ENCODE assay signal across 21 cellular contexts in the genomic region with DNA sequence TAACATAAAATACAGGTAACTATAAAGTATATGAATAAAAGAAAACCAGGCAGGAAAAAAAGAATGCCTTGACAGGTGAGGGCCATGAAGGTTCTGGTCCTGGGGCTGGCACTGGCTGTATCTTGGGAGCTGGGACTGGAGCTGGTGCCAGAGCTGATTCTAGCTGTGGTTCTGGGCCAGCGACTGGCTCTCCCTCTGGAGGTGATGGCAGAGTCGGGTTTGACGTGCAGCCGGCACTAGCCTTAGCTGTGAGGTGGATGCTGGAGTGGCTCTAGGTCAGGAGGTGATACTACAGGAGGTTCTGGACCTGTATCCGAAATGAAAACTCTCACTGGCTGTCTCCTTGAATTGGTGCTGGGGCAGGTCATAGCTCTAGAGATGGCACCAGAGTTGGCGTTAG. TPM values are rescaled to one million over a fixed set of nuclear protein-coding genes. Genes with fewer than 3 reads are reported as not detected.
"Had no signal": no experiment of that assay in that cellular context is flagged by ENCODE, and none has a peak within 500 bp of the region (broad histone marks: within the 10 kb centered on the region; RNA-seq: fewer than 3 reads in every experiment).

No MANE protein-coding gene starts in this region.

- H3K27me3 ChIP-seq: adrenal gland, body of pancreas had no signal

- H3K4me3 ChIP-seq: adrenal gland, body of pancreas, esophagus muscularis mucosa, gastrocnemius medialis had no signal

- H3K27ac ChIP-seq: adrenal gland, body of pancreas, esophagus muscularis mucosa, foreskin keratinocyte, gastrocnemius medialis, WERI-Rb-1 had no signal

- H3K9me3 ChIP-seq: adrenal gland, body of pancreas, esophagus muscularis mucosa, gastrocnemius medialis had no signal

- DNase-seq: cortex of kidney, T1000 had no signal

- H3K36me3 ChIP-seq: adrenal gland, esophagus muscularis mucosa, gastrocnemius medialis, WERI-Rb-1 had no signal

- H3K4me1 ChIP-seq: adrenal gland, body of pancreas, foreskin keratinocyte, gastrocnemius medialis had no signal

RNA-seq across cellular contexts. Expression of a gene that starts 22.3 kb away (rescaled TPM):
- total RNA-seq: activated B cell treated with CpG ODN at 0.5 μM for 24 hours; activated CD8-positive, alpha-beta memory T cell treated with anti-CD3 and anti-CD28 coated beads for 36 hours; activated CD8-positive, alpha-beta memory T cell treated with anti-CD3 and anti-CD28 coated beads, Interleukin-2, amount 10 ng/mL, durations not matched to agents 7 days and 5 days; activated CD8-positive, alpha-beta T cell treated with anti-CD3 and anti-CD28 coated beads, Interleukin-2, amount 10 ng/mL, durations not matched to agents 7 days and 5 days; activated naive CD4-positive, alpha-beta T cell treated with anti-CD3 and anti-CD28 coated beads for 36 hours; activated naive CD8-positive, alpha-beta T cell treated with anti-CD3 and anti-CD28 coated beads for 36 hours; activated T-helper 1 cell treated with anti-CD3 and anti-CD28 coated beads, Interleukin-12 subunit alpha, Interleukin-12 subunit beta, Interleukin-2, Interleukin-4 antibody, amounts not matched to agents 30 ng/mL and 10 ng/mL and 1 ng/mL, durations not matched to agents 14 hours and 24 hours and 36 hours; activated T-helper 2 cell treated with anti-CD3 and anti-CD28 coated beads, Interferon-gamma antibody, Interleukin-2, Interleukin-4, amounts not matched to agents 10 μg/mL and 5 μg/mL and 100 μg/mL, durations not matched to agents 14 hours and 24 hours and 36 hours; aorta; body of pancreas; chondrocyte; dermis blood vessel endothelial cell; esophagus muscularis mucosa; foreskin keratinocyte; gastrocnemius medialis; T-cell; T-helper 2 cell treated with Interferon-gamma antibody and Interleukin-4, amounts not matched to agents 100 ng/mL and 5 ng/mL, for 36 hours had no signal
- polyA plus RNA-seq: adrenal gland, aorta, foreskin keratinocyte had no signal
